In genomic region chr2:20223345-20224190, GRCh38 we compare ENCODE assay signal across 8 cellular contexts. TPM values are rescaled to one million over a fixed set of nuclear protein-coding genes. Genes with fewer than 3 reads are reported as not detected.
A peak's percentile ranks its signal among the peaks of the same experiment; 100 is the strongest.
DNase-seq lines count a peak whose midpoint lies in the region; ATAC-seq and TF ChIP-seq lines count a peak whose summit lies in the region.

No MANE protein-coding gene starts in this region.

- DNase-seq in AG04449 (ENCODE audit: low read depth, low spot score) (no peak), GM13977 (ENCODE audit: low spot score) (peak; percentile 73), HK-2 (ENCODE audit: unreplicated experiment) (peak; percentile 65), SK-N-DZ (ENCODE audit: low spot score) (peak; percentile 55), esophagus muscularis mucosa (ENCODE audit: extremely low spot score) (no peak)

- intact Hi-C loops in esophagus muscularis mucosa (cut with DNase I), result loop anchor here (10.0 kb wide), 2 partner anchors 89 to 119 kb away; no protein-coding TSS in a partner anchor

- peak overlapping the region; percentile 80 to 85 (median 84) for H3K4me3 Mint-ChIP-seq in nephron

- H3K9me3 Mint-ChIP-seq in nephron, result no peaks in the 10 kb centered on the region

- no peak for TF ChIP-seq EP300 in esophagus muscularis mucosa (IDR thresholded peaks at IDR 0.05)

- H3K27me3 ChIP-seq in esophagus muscularis mucosa, result peaks cover 0 to 23% (median 0%) of the 10 kb centered on the region in 4 donors

- H3K4me3 ChIP-seq in AG04449 (ENCODE audit: low read depth, low read length), result peak overlapping the region; percentile 64
- H3K4me3 ChIP-seq in esophagus muscularis mucosa, result peak overlapping the region; percentile 65 to 71 (median 69)

- H3K27ac ChIP-seq in esophagus muscularis mucosa (replicated peaks in 1 of 4), result peak overlapping the region; percentile 58 to 75 (median 72)

- H3K9me3 ChIP-seq in esophagus muscularis mucosa, result no peaks in the 10 kb centered on the region

- H3K4me1 Mint-ChIP-seq in nephron, result peaks cover 14% of the 10 kb centered on the region

- H3K36me3 Mint-ChIP-seq in nephron (ENCODE audit: low read depth), result peaks cover 2% of the 10 kb centered on the region

- in situ Hi-C loops in GM13977 (cut with MboI; ENCODE audit: low pct_unique_long_range_greater_than_20kb, low sequenced_read_pairs, unreplicated experiment), result no loop called here

- H3K4me1 ChIP-seq in esophagus muscularis mucosa, result peaks cover 16 to 34% (median 29%) of the 10 kb centered on the region in 4 donors

- peak overlapping the region; percentile 38 to 76 (median 70) for H3K27ac Mint-ChIP-seq in nephron

- no peak for ATAC-seq in HG03457 (IDR thresholded peaks at IDR 0.05; ENCODE audit: unreplicated experiment)
- no peak for ATAC-seq in HG03159 (IDR thresholded peaks at IDR 0.05; ENCODE audit: unreplicated experiment)

- TF ChIP-seq CTCF in AG04449 (IDR thresholded peaks at IDR 0.05; ENCODE audit: insufficient read depth, low read length, missing control alignments), result no peak
- no peak for TF ChIP-seq CTCF in GM13977 (IDR thresholded peaks at IDR 0.05; ENCODE audit: extremely low read depth, insufficient read depth, missing control alignments)
- no peak for TF ChIP-seq CTCF in esophagus muscularis mucosa (IDR thresholded peaks at IDR 0.05)
- peak in 1 of 3 experiments; percentile 15 for TF ChIP-seq CTCF in nephron (IDR thresholded peaks at IDR 0.05; ENCODE audit: unreplicated experiment in 3 of 3)

- TF ChIP-seq POLR2A in esophagus muscularis mucosa (IDR thresholded peaks at IDR 0.05; ENCODE audit: low read depth), result no peak

- H3K27me3 Mint-ChIP-seq in nephron (ENCODE audit: low read depth), result peaks cover 17% of the 10 kb centered on the region

- no peaks in the 10 kb centered on the region for H3K36me3 ChIP-seq in esophagus muscularis mucosa

- 0% methylated on average over 3 of the region's 71 CpGs for WGBS in esophagus muscularis mucosa

- POLR2A ChIA-PET in AG04449 (lab: Yijun Ruan, JAX), result interaction anchor here (0.8 to 1.3 kb wide), 2 partner anchors 38 to 57 kb away, joined by 3 to 4 read pairs; no protein-coding TSS in a partner anchor

- CTCF ChIA-PET in AG04449 (lab: Yijun Ruan, JAX), result interaction anchor here (1.0 to 3.7 kb wide), 9 partner anchors 15 to 125 kb away, joined by 3 to 25 read pairs (median 4); no protein-coding TSS in a partner anchor

RNA-seq across cellular contexts. Expression of gene SDC1, which starts 1.4 kb away (rescaled TPM):
- 29.4 and 29.8 TPM in 2 replicates for polyA plus RNA-seq in SK-N-DZ (2014; cell fraction: cytosol; rRNA removed)
- polyA plus RNA-seq in SK-N-DZ (2014; cell fraction: nucleus; rRNA removed), result 14.4 and 15.9 TPM in 2 replicates
- total RNA-seq in esophagus muscularis mucosa, result 1 to 10 TPM in 1 of 4 donors, under 1 TPM in 3; 0.33 to 1.6 (median 0.47) TPM

Comparison
In these comparisons a context has a peak if more than half of its experiments do, and no peak if none do; other contexts are left out.
1. DNase-seq: peak in GM13977 (single experiment), HK-2 (single experiment) and SK-N-DZ (single experiment); none in AG04449 (single experiment) and esophagus muscularis mucosa (single experiment).